ENCODE assay signal across 9 cellular contexts in genomic region chr1:151547119-151547899, GRCh38. TPM values are rescaled to one million over a fixed set of nuclear protein-coding genes. Genes with fewer than 3 reads are reported as not detected.
A peak's percentile ranks its signal among the peaks of the same experiment; 100 is the strongest.
DNase-seq lines count a peak whose midpoint lies in the region; ATAC-seq and TF ChIP-seq lines count a peak whose summit lies in the region.
"Had no signal": no experiment of that assay in that cellular context is flagged by ENCODE, and none has a peak within 500 bp of the region (broad histone marks: within the 10 kb centered on the region; RNA-seq: fewer than 3 reads in every experiment).

No MANE protein-coding gene starts in this region.

- peak overlapping the region; percentile 49 for H2BK120ac ChIP-seq in H9 (ENCODE audit: low read depth, low read length, poor library complexity, severe bottlenecking)

- no peak overlapping the region for H4K8ac ChIP-seq in H9 (replicated peaks; ENCODE audit: insufficient read length, low read depth, low read length)

- peak overlapping the region; percentile 71 for H3K18ac ChIP-seq in H9 (ENCODE audit: insufficient read length, low read depth, low read length)

- intact Hi-C loops in Right ventricle myocardium superior (cut with DNase I): no loop called here
- intact Hi-C loops in sciatic nerve (cut with DNase I): no loop called here

- H3K36me3 Mint-ChIP-seq in H9 (ENCODE audit: insufficient read depth in 1 of 3, low read depth in 3 of 3): peaks cover 1 to 6% (median 6%) of the 10 kb centered on the region in 3 experiments; a peak in 4 of 7 replicates

- peaks cover 4% of the 10 kb centered on the region; the same call in 1 of the 2 replicates for H3K79me2 ChIP-seq in H9 (ENCODE audit: insufficient read depth, low read length)

- peak overlapping the region; percentile 54 to 97 (median 94) for H3K27ac Mint-ChIP-seq in H9

- no peak overlapping the region for H3K9ac ChIP-seq in H9 (ENCODE audit: extremely low read depth, insufficient read length, low read length)

- no CpG with 5 or more reads among the region's 7 CpGs for WGBS in H9 (ENCODE audit: extremely low coverage, insufficient read length, low lambda C conversion rate)

- H3K79me1 ChIP-seq in H9 (ENCODE audit: insufficient read depth, low read depth, low read length, poor library complexity, severe bottlenecking): peaks cover 5% of the 10 kb centered on the region

- peak overlapping the region; percentile 44 for H3K27ac ChIP-seq in H9 (ENCODE audit: insufficient read length, low read depth, low read length)

- no peak overlapping the region for H2BK15ac ChIP-seq in H9 (ENCODE audit: low read depth, low read length)

- H4K20me1 ChIP-seq in H9 (ENCODE audit: control insufficient read depth, insufficient read depth, insufficient read length): no peaks in the 10 kb centered on the region

- no peak overlapping the region for H3K4ac ChIP-seq in H9 (ENCODE audit: low read depth, low read length)

- peak; percentile 82 for ATAC-seq in SK-N-SH treated with all-trans-retinoic acid at 6 μM for 48 hours
- ATAC-seq in Right ventricle myocardium superior (ENCODE audit: poor library complexity): peak; percentile 94
- ATAC-seq in sciatic nerve: peak; percentile 92

- peak overlapping the region; percentile 27; the same call in 1 of the 2 replicates for H3K14ac ChIP-seq in H9 (ENCODE audit: insufficient read depth, low read length)

- no peak overlapping the region for H2AK5ac ChIP-seq in H9 (ENCODE audit: insufficient read length, low read length)

- peaks cover 30 to 34% of the 10 kb centered on the region in 2 experiments for H3K4me1 Mint-ChIP-seq in H9
- H3K4me1 Mint-ChIP-seq: central memory CD8-positive, alpha-beta T cell had no signal

- no peaks in the 10 kb centered on the region for H3K23me2 ChIP-seq in H9 (ENCODE audit: insufficient read length, low read depth, low read length, poor library complexity, severe bottlenecking)

- no peak overlapping the region for H3K23ac ChIP-seq in H9 (ENCODE audit: insufficient read length, low read depth, low read length)

- no peak overlapping the region for H2AFZ ChIP-seq in H9 (ENCODE audit: low read length)

- H2BK5ac ChIP-seq in H9 (ENCODE audit: insufficient read length, low read length): no peak overlapping the region

- DNase-seq in H9 (peak; percentile 85), Right ventricle myocardium superior (peak; percentile 58), sciatic nerve (ENCODE audit: low spot score) (no peak), cerebellum (ENCODE audit: low spot score) (no peak), NCI-H524 treated with DMSO at 0.1 percent for 48 hours (lab: John Stamatoyannopoulos, UW) (no peak), NCI-H1417 (lab: John Stamatoyannopoulos, UW) (no peak), SHP77 (lab: John Stamatoyannopoulos, UW) (no peak)

- no peaks in the 10 kb centered on the region for H3K27me3 ChIP-seq in H9 (ENCODE audit: insufficient read depth, low read length)

- no peak overlapping the region for H4K91ac ChIP-seq in H9 (ENCODE audit: insufficient read length, low read depth, low read length)

- H3K4me2 ChIP-seq in H9 (ENCODE audit: insufficient read depth, insufficient read length, low read length): peak overlapping the region; percentile 9

- peak overlapping the region; percentile 24 for H4K5ac ChIP-seq in H9 (ENCODE audit: insufficient read length, low read depth, low read length)

- peaks cover 8% of the 10 kb centered on the region; the same call in 1 of the 2 replicates for H3K4me1 ChIP-seq in H9 (ENCODE audit: insufficient read depth, low read length)

- H3K4me3 Mint-ChIP-seq in H9: peak overlapping the region; percentile 21 to 53
- H3K4me3 Mint-ChIP-seq: central memory CD8-positive, alpha-beta T cell had no signal

- no peak overlapping the region for H3K56ac ChIP-seq in H9 (ENCODE audit: insufficient read length, low read depth, low read length)

- no peaks in the 10 kb centered on the region for H3K9me3 Mint-ChIP-seq in H9
- H3K9me3 Mint-ChIP-seq: central memory CD8-positive, alpha-beta T cell had no signal

- no peak overlapping the region for H3T11ph ChIP-seq in H9 (ENCODE audit: low read length)

- H3K9me3 ChIP-seq in H9 (ENCODE audit: control insufficient read depth, low read depth, low read length): no peaks in the 10 kb centered on the region

- peak overlapping the region; percentile 98 for H2BK20ac ChIP-seq in H9 (ENCODE audit: low read depth, low read length, poor library complexity, severe bottlenecking)

- no peaks in the 10 kb centered on the region for H3K27me3 Mint-ChIP-seq in H9 (ENCODE audit: low read depth)
- H3K27me3 Mint-ChIP-seq: central memory CD8-positive, alpha-beta T cell had no signal

- H2BK12ac ChIP-seq in H9 (ENCODE audit: insufficient read length, low read depth, low read length): no peak overlapping the region

- no peak for TF ChIP-seq CTCF in H9 (conservative IDR thresholded peaks at IDR 0.05)

TF ChIP-seq in SK-N-SH treated with all-trans-retinoic acid at 6 μM for 48 hours, 23 proteins besides CTCF, POLR2A, EP300 and RAD21:
- TF ChIP-seq BACH2 (CRISPR knock-in tag; IDR thresholded peaks at IDR 0.05; ENCODE audit: borderline replicate concordance) (no peak), ZFP30 (CRISPR knock-in tag; IDR thresholded peaks at IDR 0.05) (no peak), SNAI2 (CRISPR knock-in tag; IDR thresholded peaks at IDR 0.05) (no peak), ARNTL (CRISPR knock-in tag; IDR thresholded peaks at IDR 0.05; ENCODE audit: borderline replicate concordance, low read depth) (no peak), PATZ1 (CRISPR knock-in tag; IDR thresholded peaks at IDR 0.05; ENCODE audit: borderline replicate concordance) (no peak), CREB5 (CRISPR knock-in tag; IDR thresholded peaks at IDR 0.05; ENCODE audit: low read depth) (no peak), CSDC2 (CRISPR knock-in tag; IDR thresholded peaks at IDR 0.05) (no peak), CSRNP3 (CRISPR knock-in tag; IDR thresholded peaks at IDR 0.05) (no peak), OSR1 (CRISPR knock-in tag; IDR thresholded peaks at IDR 0.05) (no peak), ISL1 (CRISPR knock-in tag; IDR thresholded peaks at IDR 0.05) (no peak; the same call in 1 of the 2 replicates), ZNF565 (CRISPR knock-in tag; conservative IDR thresholded peaks at IDR 0.05; ENCODE audit: low read depth) (no peak), ZFP3 (CRISPR knock-in tag; IDR thresholded peaks at IDR 0.05) (no peak), ZNF70 (CRISPR knock-in tag; IDR thresholded peaks at IDR 0.05) (no peak), PPARA (CRISPR knock-in tag; IDR thresholded peaks at IDR 0.05; ENCODE audit: borderline replicate concordance) (no peak), ZC3H10 (CRISPR knock-in tag; IDR thresholded peaks at IDR 0.05) (no peak), TCF4 (CRISPR knock-in tag; IDR thresholded peaks at IDR 0.05; ENCODE audit: borderline replicate concordance) (no peak)
TF ChIP-seq in SK-N-SH treated with all-trans-retinoic acid at 6 μM for 48 hours: peak in this region for 0.

RNA-seq across cellular contexts. Expression of gene TUFT1, which starts 7.2 kb away (rescaled TPM):
- total RNA-seq in H9 (2021) (6.2 and 6.5 TPM in 2 replicates), Right ventricle myocardium superior (3.4 TPM), sciatic nerve (3.2 TPM), cerebellum (6.9 TPM)

RNA-seq across cellular contexts. Expression of gene CGN, which starts 36.1 kb away (rescaled TPM):
- 29.9 and 30.9 TPM in 2 replicates for total RNA-seq in H9 (2021)
- total RNA-seq in Right ventricle myocardium superior: 0.27 TPM
- total RNA-seq in sciatic nerve: 2.0 TPM
- 4.6 TPM for total RNA-seq in cerebellum

Comparison
In these comparisons a context has a peak if more than half of its experiments do, and no peak if none do; other contexts are left out.
1. DNase-seq: peak in H9 (single experiment) and Right ventricle myocardium superior (single experiment); none in sciatic nerve (single experiment), cerebellum (single experiment), NCI-H524 treated with DMSO at 0.1 percent for 48 hours (single experiment), NCI-H1417 (0 of 3) and SHP77 (0 of 2).
2. Peak in every context shown above with its lines, with median percentiles within 50 percentile points of each other: ATAC-seq.